Comparison of ENCODE assay signal across 17 cellular contexts in genomic region chr5:6772886-6773285, GRCh38. TPM values are rescaled to one million over a fixed set of nuclear protein-coding genes. Genes with fewer than 3 reads are reported as not detected.
DNase-seq lines count a peak whose midpoint lies in the region; ATAC-seq and TF ChIP-seq lines count a peak whose summit lies in the region.
"Had no signal": no experiment of that assay in that cellular context is flagged by ENCODE, and none has a peak within 500 bp of the region (broad histone marks: within the 10 kb centered on the region; RNA-seq: fewer than 3 reads in every experiment).

No MANE protein-coding gene starts in this region.

- peak; percentile 49 to 63 for DNase-seq in NCI-H526 (lab: John Stamatoyannopoulos, UW)
- no peak for DNase-seq in NCI-H526 treated with DMSO at 0.1 percent for 48 hours (lab: John Stamatoyannopoulos, UW)
- peak; percentile 74 for DNase-seq in NCI-H2029 (lab: John Stamatoyannopoulos, UW)
- DNase-seq in anterior cingulate cortex (lab: John Stamatoyannopoulos, UW) = peak in 32 of 58 donors; percentile 8 to 61 (median 30)
- DNase-seq in upper lobe of right lung = no peak
- no peak for DNase-seq in activated CD4-positive, CD25-positive, alpha-beta regulatory T cell (lab: John Stamatoyannopoulos, UW)
- no peak for DNase-seq in AML-193 (lab: John Stamatoyannopoulos, UW)
- DNase-seq in Kasumi-1 (lab: John Stamatoyannopoulos, UW) = no peak
- DNase-seq: activated CD8-positive, alpha-beta memory T cell treated with anti-CD3 and anti-CD28 coated beads, Interleukin-2, amount 10 ng/mL, durations not matched to agents 7 days and 5 days; activated naive CD4-positive, alpha-beta T cell treated with anti-CD3 and anti-CD28 coated beads, Interleukin-2, amount 50 U/mL, for 16 hours; foreskin keratinocyte; NCI-H226; transverse colon had no signal

- no peak overlapping the region for H3K4me3 ChIP-seq in upper lobe of right lung
- H3K4me3 ChIP-seq: GM12878, prostate gland, transverse colon had no signal

- TF ChIP-seq CTCF in upper lobe of right lung (IDR thresholded peaks at IDR 0.05) = no peak

- peak; percentile 76 for ATAC-seq in upper lobe of right lung
- ATAC-seq: activated CD8-positive, alpha-beta memory T cell treated with anti-CD3 and anti-CD28 coated beads, Interleukin-2, amount 10 ng/mL, durations not matched to agents 7 days and 5 days; foreskin keratinocyte; GM12878; Right ventricle myocardium inferior had no signal

- peaks cover 5% of the 10 kb centered on the region for H3K4me1 ChIP-seq in upper lobe of right lung
- H3K4me1 ChIP-seq: foreskin keratinocyte, prostate gland, transverse colon had no signal

- no peaks in the 10 kb centered on the region for H3K9me3 ChIP-seq in upper lobe of right lung
- H3K9me3 ChIP-seq: prostate gland, transverse colon had no signal

- H3K27ac ChIP-seq in upper lobe of right lung = no peak overlapping the region
- H3K27ac ChIP-seq: foreskin keratinocyte, prostate gland, transverse colon, VCaP had no signal

- H3K36me3 ChIP-seq in upper lobe of right lung = no peaks in the 10 kb centered on the region
- H3K36me3 ChIP-seq: prostate gland, transverse colon had no signal

- intact Hi-C loops in upper lobe of right lung (cut with DNase I) = no loop called here

- no peaks in the 10 kb centered on the region for H3K27me3 ChIP-seq in upper lobe of right lung
- H3K27me3 ChIP-seq: foreskin keratinocyte, transverse colon had no signal

RNA-seq across cellular contexts. Expression of gene TENT4A, which starts 59.7 kb away (rescaled TPM):
- total RNA-seq in upper lobe of right lung = 19.9 TPM

Comparison
In these comparisons a context has a peak if more than half of its experiments do, and no peak if none do; other contexts are left out.
1. DNase-seq: peak in NCI-H526 (2 of 2), NCI-H2029 (single experiment) and anterior cingulate cortex (32 of 58); none in NCI-H526 treated with DMSO at 0.1 percent for 48 hours (single experiment), upper lobe of right lung (single experiment), activated CD4-positive, CD25-positive, alpha-beta regulatory T cell (0 of 4), AML-193 (0 of 2) and Kasumi-1 (0 of 2).